ENCODE assay signal across 8 cellular contexts in the genomic region with DNA sequence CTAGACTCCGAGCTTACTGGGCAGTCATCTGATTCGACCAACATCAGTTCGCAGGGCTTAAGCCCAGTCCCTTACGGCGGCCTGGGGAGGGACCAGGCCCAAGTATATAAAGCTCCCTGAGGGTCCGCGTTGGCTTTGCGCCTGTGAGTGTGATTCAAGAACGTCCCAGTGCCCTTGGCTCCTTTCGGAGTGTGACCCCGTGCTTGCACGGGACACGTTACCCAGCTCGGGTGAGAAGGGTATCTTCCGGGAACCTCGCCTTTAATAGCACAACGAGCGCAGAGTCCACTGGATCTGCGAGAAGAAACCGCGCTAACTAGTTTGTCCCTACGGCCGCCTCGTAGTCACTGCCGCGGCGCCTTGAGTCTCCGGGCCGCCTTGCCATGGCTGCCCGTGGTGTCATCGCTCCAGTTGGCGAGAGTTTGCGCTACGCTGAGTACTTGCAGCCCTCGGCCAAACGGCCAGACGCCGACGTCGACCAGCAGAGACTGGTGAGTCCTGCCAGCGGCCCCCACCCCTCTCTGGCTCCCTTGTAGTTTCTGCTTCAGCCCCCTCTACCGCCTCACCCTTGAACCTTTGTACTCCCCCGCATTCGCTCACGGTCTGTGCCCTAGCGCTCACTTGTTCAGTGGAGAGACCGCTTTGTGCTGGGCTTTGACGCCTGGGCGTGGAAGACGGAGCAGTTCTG. TPM values are rescaled to one million over a fixed set of nuclear protein-coding genes. Genes with fewer than 3 reads are reported as not detected.
DNase-seq lines count a peak whose midpoint lies in the region; ATAC-seq and TF ChIP-seq lines count a peak whose summit lies in the region.

DNAJC15 (plus strand) TSS at position 343 of the 688 bp plus-strand sequence; CDS start at position 384, 41 bp downstream.

- H3K36me3 ChIP-seq in GM06990 (ENCODE audit: control insufficient read depth, insufficient read depth, low read length) (no peaks in the 10 kb centered on the region), left lung (no peaks in the 10 kb centered on the region)

- peak within 1 kb of the TSS; percentile 75 to 82 for H3K27ac ChIP-seq in left lung

- H3K27me3 ChIP-seq in GM06990 (replicated peaks; ENCODE audit: control insufficient read depth, insufficient read depth, low read length) (no peaks in the 10 kb centered on the region), left lung (no peaks in the 10 kb centered on the region)

- DNase-seq in GM06990 (ENCODE audit: extremely low read depth, insufficient read length) (peak; percentile 87), HCEC 1CT (peak; percentile 85), NAMALWA (ENCODE audit: low spot score) (peak; percentile 83), left lung (peak; percentile 80 to 91), NCI-H1092 treated with DMSO at 0.1 percent for 48 hours (lab: John Stamatoyannopoulos, UW) (no peak)
- DNase-seq in activated CD4-positive, alpha-beta T cell treated with anti-CD3 and anti-CD28 coated beads, Interleukin-2, amount 50 U/mL, for 1 hour = peak; percentile 49
- DNase-seq in stimulated activated CD4-positive, alpha-beta T cell treated with anti-CD3 and anti-CD28 coated beads, Interleukin-2, amount 100 ng/mL, for 4 hours (ENCODE audit: low read depth) = peak; percentile 73

- intact Hi-C loops in dendritic cell treated with granulocyte-macrophage colony-stimulating factor and Interleukin-4, amounts not matched to agents 40 ng/mL and 50 ng/mL, for 4 days (cut with micrococcal nuclease) = loop anchor here (2.0 kb wide), 2 partner anchors 27 to 53 kb away; no protein-coding TSS in a partner anchor
- intact Hi-C loops in left lung (cut with DNase I) = no loop called here

- TF ChIP-seq CTCF in GM06990 (IDR thresholded peaks at IDR 0.05; ENCODE audit: insufficient read depth, low read length, poor library complexity, severe bottlenecking) = peak; percentile 16
- no peak for TF ChIP-seq CTCF in left lung (IDR thresholded peaks at IDR 0.05)

- no peaks in the 10 kb centered on the region for H3K9me3 Mint-ChIP-seq in dendritic cell treated with granulocyte-macrophage colony-stimulating factor and Interleukin-4, amounts not matched to agents 40 ng/mL and 50 ng/mL, for 4 days

- peak; percentile 94 for ATAC-seq in left lung

- peaks cover 3 to 37% of the 10 kb centered on the region in 2 donors for H3K4me1 ChIP-seq in left lung

- no peaks in the 10 kb centered on the region for H3K27me3 Mint-ChIP-seq in dendritic cell treated with granulocyte-macrophage colony-stimulating factor and Interleukin-4, amounts not matched to agents 40 ng/mL and 50 ng/mL, for 4 days

- H3K4me3 ChIP-seq in GM06990 (replicated peaks; ENCODE audit: low read depth, low read length) = peak within 1 kb of the TSS; percentile 61
- H3K4me3 ChIP-seq in left lung = peak within 1 kb of the TSS; percentile 42 to 54

- peak within 1 kb of the TSS; percentile 98 for H3K27ac Mint-ChIP-seq in dendritic cell treated with granulocyte-macrophage colony-stimulating factor and Interleukin-4, amounts not matched to agents 40 ng/mL and 50 ng/mL, for 4 days

- H3K36me3 Mint-ChIP-seq in dendritic cell treated with granulocyte-macrophage colony-stimulating factor and Interleukin-4, amounts not matched to agents 40 ng/mL and 50 ng/mL, for 4 days (ENCODE audit: low read depth) = peaks cover 19% of the 10 kb centered on the region

- H3K9me3 ChIP-seq in left lung = no peaks in the 10 kb centered on the region

- peaks cover 37% of the 10 kb centered on the region for H3K4me1 Mint-ChIP-seq in dendritic cell treated with granulocyte-macrophage colony-stimulating factor and Interleukin-4, amounts not matched to agents 40 ng/mL and 50 ng/mL, for 4 days (ENCODE audit: low read depth)

- peak within 1 kb of the TSS; percentile 96 for H3K4me3 Mint-ChIP-seq in dendritic cell treated with granulocyte-macrophage colony-stimulating factor and Interleukin-4, amounts not matched to agents 40 ng/mL and 50 ng/mL, for 4 days

RNA-seq across cellular contexts. Expression of gene DNAJC15, which starts in this region (rescaled TPM):
- 10 to 100 TPM; 12.8 to 16.1 TPM for total RNA-seq in left lung
